Comparison of ENCODE assay signal across 8 cellular contexts in genomic region chrX:103253608-103254007, GRCh38. TPM values are rescaled to one million over a fixed set of nuclear protein-coding genes. Genes with fewer than 3 reads are reported as not detected.
DNase-seq lines count a peak whose midpoint lies in the region; ATAC-seq and TF ChIP-seq lines count a peak whose summit lies in the region.

No MANE protein-coding gene starts in this region.

- DNase-seq in AG09309 (ENCODE audit: low read depth) (no peak), NT2/D1 (ENCODE audit: low read depth, low spot score) (no peak), naive B cell (no peak), NCI-H446 (lab: John Stamatoyannopoulos, UW) (no peak)

- peak overlapping the region; percentile 83 for H3K4me3 ChIP-seq in AG09309 (ENCODE audit: control insufficient read depth, low read depth, low read length)
- H3K4me3 ChIP-seq in NT2/D1 (ENCODE audit: insufficient read length, low read depth) = peak overlapping the region; percentile 83
- peak overlapping the region; percentile 80 to 90 for H3K4me3 ChIP-seq in duodenal mucosa (ENCODE audit: low read depth in 1 of 2, low read length in 2 of 2)

- peak overlapping the region; percentile 34 for H3K9ac ChIP-seq in NT2/D1 (ENCODE audit: insufficient read length, low read depth)
- H3K9ac ChIP-seq in duodenal mucosa (ENCODE audit: low read depth in 1 of 2, low read length in 2 of 2) = peak overlapping the region; percentile 80 to 89

- peaks cover 0 to 2% (median 0%) of the 10 kb centered on the region in 7 donors for H3K9me3 Mint-ChIP-seq in naive B cell

- ATAC-seq in naive B cell (ENCODE audit: low read depth in 2 of 2) (no peak), GM21381 (IDR thresholded peaks at IDR 0.05; ENCODE audit: unreplicated experiment) (no peak), GM19395 (IDR thresholded peaks at IDR 0.05; ENCODE audit: unreplicated experiment) (no peak), GM21360 (IDR thresholded peaks at IDR 0.05; ENCODE audit: unreplicated experiment) (no peak)

- H3K27ac ChIP-seq in duodenal mucosa (ENCODE audit: low read depth, low read length) = no peak overlapping the region

- TF ChIP-seq CTCF in AG09309 (IDR thresholded peaks at IDR 0.05; ENCODE audit: control insufficient read depth, insufficient read depth, low read depth, low read length, missing control alignments) = no peak

- no peaks in the 10 kb centered on the region for H3K9me3 ChIP-seq in NT2/D1 (ENCODE audit: insufficient read depth, low read length)
- no peaks in the 10 kb centered on the region for H3K9me3 ChIP-seq in duodenal mucosa (ENCODE audit: control insufficient read depth in 1 of 2, low read length in 2 of 2)

- no peaks in the 10 kb centered on the region for H3K36me3 Mint-ChIP-seq in naive B cell

- peaks cover 12 to 21% (median 16%) of the 10 kb centered on the region in 3 donors for H3K4me1 Mint-ChIP-seq in naive B cell

- H3K27me3 Mint-ChIP-seq in naive B cell = no peaks in the 10 kb centered on the region

- H3K27me3 ChIP-seq in NT2/D1 (ENCODE audit: insufficient read depth, insufficient read length) = no peaks in the 10 kb centered on the region
- H3K27me3 ChIP-seq in duodenal mucosa (ENCODE audit: control insufficient read depth in 1 of 2, insufficient read depth in 2 of 2, low read length in 2 of 2) = no peaks in the 10 kb centered on the region

- H3K4me1 ChIP-seq in NT2/D1 (ENCODE audit: insufficient read depth, insufficient read length) (no peaks in the 10 kb centered on the region), duodenal mucosa (ENCODE audit: control insufficient read depth in 1 of 2, insufficient read depth in 2 of 2, low read length in 2 of 2) (peaks cover 0 to 4% of the 10 kb centered on the region in 2 donors)

- H3K27ac Mint-ChIP-seq in naive B cell = peak overlapping the region in 5 of 6 donors; percentile 62 to 96 (median 91)

- H3K36me3 ChIP-seq in NT2/D1 (ENCODE audit: insufficient read depth, insufficient read length, low read length) = peaks cover 20% of the 10 kb centered on the region
- peaks cover 0 to 7% of the 10 kb centered on the region in 2 donors for H3K36me3 ChIP-seq in duodenal mucosa (ENCODE audit: control insufficient read depth in 1 of 2, insufficient read depth in 2 of 2, low read length in 2 of 2)

- peak overlapping the region; percentile 90 to 99 (median 96) for H3K4me3 Mint-ChIP-seq in naive B cell

RNA-seq across cellular contexts. Expression of gene TCEAL8, which starts 1.3 kb away (rescaled TPM):
- 10 to 100 TPM; 34.1 to 64.1 (median 53.4) TPM for polyA plus RNA-seq in naive B cell (ENCODE audit: low read depth in 6 of 6)

RNA-seq across cellular contexts. Expression of gene TCEAL5, which starts 22.9 kb away (rescaled TPM):
- polyA plus RNA-seq in naive B cell (ENCODE audit: low read depth in 6 of 6) = not detected

RNA-seq across cellular contexts. Expression of gene BEX4, which starts 38.7 kb away (rescaled TPM):
- 100 to 1,000 TPM in 1 of 6 donors, 10 to 100 TPM in 5; 69.7 to 102 (median 78.0) TPM for polyA plus RNA-seq in naive B cell (ENCODE audit: low read depth in 6 of 6)

RNA-seq across cellular contexts. Expression of gene BEX2, which starts 57.2 kb away (rescaled TPM):
- 10 to 100 TPM; 42.8 to 74.0 (median 49.9) TPM for polyA plus RNA-seq in naive B cell (ENCODE audit: low read depth in 6 of 6)
